Comparison of ENCODE assay signal across 1 cellular context in genomic region chr18:57603871-57604270, GRCh38.
TF ChIP-seq lines count a peak whose summit lies in the region.

No MANE protein-coding gene starts in this region.

TF ChIP-seq in HepG2, 621 proteins besides CTCF, POLR2A, EP300 and RAD21:
- TF ChIP-seq HMG20A (CRISPR knock-in tag; IDR thresholded peaks at IDR 0.05; ENCODE audit: borderline replicate concordance), result no peak
- TF ChIP-seq ZSCAN20 (CRISPR knock-in tag; IDR thresholded peaks at IDR 0.05; ENCODE audit: borderline replicate concordance), result no peak
- TF ChIP-seq ZSCAN30 (CRISPR knock-in tag; IDR thresholded peaks at IDR 0.05), result no peak
- TF ChIP-seq SMAD3 (CRISPR knock-in tag; IDR thresholded peaks at IDR 0.05), result no peak
- no peak for TF ChIP-seq SUZ12 (IDR thresholded peaks at IDR 0.05; ENCODE audit: low read depth, low read length)
- TF ChIP-seq KLF12 (CRISPR knock-in tag; IDR thresholded peaks at IDR 0.05; ENCODE audit: borderline replicate concordance), result no peak
- no peak for TF ChIP-seq ELK4 (CRISPR knock-in tag; IDR thresholded peaks at IDR 0.05; ENCODE audit: borderline replicate concordance)
- no peak for TF ChIP-seq KLF13 (CRISPR knock-in tag; IDR thresholded peaks at IDR 0.05)
- TF ChIP-seq NR1H2 (CRISPR knock-in tag; IDR thresholded peaks at IDR 0.05; ENCODE audit: borderline replicate concordance, low read depth), result no peak
- no peak for TF ChIP-seq KLF16 (CRISPR knock-in tag; IDR thresholded peaks at IDR 0.05)
- no peak for TF ChIP-seq NFE2L1 (CRISPR knock-in tag; IDR thresholded peaks at IDR 0.05; ENCODE audit: borderline replicate concordance)
- TF ChIP-seq FLYWCH1 (CRISPR knock-in tag; IDR thresholded peaks at IDR 0.05), result no peak
- no peak for TF ChIP-seq MTA3 (CRISPR knock-in tag; IDR thresholded peaks at IDR 0.05)
- TF ChIP-seq RBAK (CRISPR knock-in tag; IDR thresholded peaks at IDR 0.05), result no peak
- TF ChIP-seq ZBTB2 (CRISPR knock-in tag; IDR thresholded peaks at IDR 0.05; ENCODE audit: low read depth), result no peak
